Comparison of ENCODE assay signal across 35 cellular contexts in genomic region chr2:121123268-121123667, GRCh38.
"Had no signal": no experiment of that assay in that cellular context is flagged by ENCODE, and none has a peak within 500 bp of the region (broad histone marks: within the 10 kb centered on the region; RNA-seq: fewer than 3 reads in every experiment).

No MANE protein-coding gene starts in this region.

- H3K9ac ChIP-seq: KMS-11 had no signal

- H3K27ac ChIP-seq: KMS-11 had no signal

- H3K9me3 ChIP-seq: MG63 had no signal

- H3K36me3 ChIP-seq: MG63 had no signal

- H3K4me3 ChIP-seq: MG63 had no signal

- DNase-seq: Karpas-422, Kasumi-1, KBM-7, KG1, MG63, MM.1S, MV-4-11, NCI-H1048, NCI-H1092, NCI-H1092 treated with DMSO at 0.1 percent for 48 hours, NCI-H1105, NCI-H1105 treated with DMSO at 0.1 percent for 48 hours, NCI-H1417, NCI-H1417 treated with DMSO at 0.1 percent for 48 hours, NCI-H1436, NCI-H1436 treated with DMSO at 0.1 percent for 48 hours, NCI-H146, NCI-H1694, NCI-H1694 treated with DMSO at 0.1 percent for 48 hours, NCI-H187, NCI-H187 treated with DMSO at 0.1 percent for 48 hours, NCI-H1930, NCI-H2029, NCI-H2029 treated with DMSO at 0.1 percent for 48 hours, NCI-H2081, NCI-H2081 treated with DMSO at 0.1 percent for 48 hours, NCI-H2107, NCI-H2171, NCI-H2171 treated with DMSO at 0.1 percent for 48 hours, NCI-H2227 treated with DMSO at 0.1 percent for 48 hours, NCI-H226, NCI-H345, NCI-H446, NCI-H446 treated with DMSO at 0.1 percent for 48 hours had no signal
